Comparison of ENCODE assay signal across 10 cellular contexts in genomic region chr9:115595951-115596742, GRCh38.
DNase-seq lines count a peak whose midpoint lies in the region; TF ChIP-seq lines count a peak whose summit lies in the region.
"Had no signal": no experiment of that assay in that cellular context is flagged by ENCODE, and none has a peak within 500 bp of the region (broad histone marks: within the 10 kb centered on the region; RNA-seq: fewer than 3 reads in every experiment).

No MANE protein-coding gene starts in this region.

- TF ChIP-seq CTCF in WI38 (IDR thresholded peaks at IDR 0.05; ENCODE audit: low read depth, low read length) = no peak

- peak overlapping the region; percentile 47 for H3K4me3 ChIP-seq in WI38 (ENCODE audit: low read depth, low read length)

- intact Hi-C loops in cardiac septum (cut with DNase I) = loop anchor here (10.0 kb wide), 2 partner anchors 99 to 559 kb away; partner anchors contain the start of gene PAPPA

- DNase-seq in H4 (ENCODE audit: low spot score) (peak; percentile 80), glomerular visceral epithelial cell (ENCODE audit: extremely low spot score) (peak; percentile 72), smooth muscle cell of the brain vasculature (ENCODE audit: low read depth, low spot score) (peak; percentile 85), T-helper 1 cell (no peak), cardiac septum (ENCODE audit: low spot score) (no peak), COR-L47 (lab: John Stamatoyannopoulos, UW) (no peak)
- DNase-seq: DND-41, immature natural killer cell, PC-3 had no signal

Comparison
In these comparisons a context has a peak if more than half of its experiments do, and no peak if none do; other contexts are left out.
1. DNase-seq: peak in H4 (single experiment), glomerular visceral epithelial cell (single experiment) and smooth muscle cell of the brain vasculature (single experiment); none in T-helper 1 cell (0 of 5), cardiac septum (single experiment) and COR-L47 (single experiment).